1 cellular context compared by ENCODE assay signal in genomic region chr6:79078057-79078969, GRCh38.
TF ChIP-seq lines count a peak whose summit lies in the region.

Gene PHIP (minus strand): TSS chr6:79078254. CDS start chr6:79078068, 186 bp downstream.

TF ChIP-seq in K562, 482 proteins besides CTCF, POLR2A, EP300 and RAD21 (continued from another document and continues in another):
- TF ChIP-seq ARID3A (IDR thresholded peaks at IDR 0.05; ENCODE audit: borderline replicate concordance, low read depth, low read length) (no peak), ZNF431 (CRISPR knock-in tag; IDR thresholded peaks at IDR 0.05) (no peak), DDX20 (tag; IDR thresholded peaks at IDR 0.05; ENCODE audit: low read depth) (no peak), TARDBP (IDR thresholded peaks at IDR 0.05) (no peak), DEAF1 (CRISPR knock-in tag; IDR thresholded peaks at IDR 0.05) (no peak), ZHX1 (conservative IDR thresholded peaks at IDR 0.05; ENCODE audit: low read length) (no peak), HINFP (tag; conservative IDR thresholded peaks at IDR 0.05; ENCODE audit: low read depth) (no peak), GATAD2B (IDR thresholded peaks at IDR 0.05; ENCODE audit: borderline replicate concordance) (peak; percentile 55; the same call in 1 of the 2 replicates), PML (IDR thresholded peaks at IDR 0.05; ENCODE audit: low read length) (peak; percentile 26; the same call in 1 of the 2 replicates), ATF4 (CRISPR knock-in tag; IDR thresholded peaks at IDR 0.05) (no peak), HDAC6 (IDR thresholded peaks at IDR 0.05; ENCODE audit: low read depth, low read length) (no peak), ZNF146 (CRISPR knock-in tag; IDR thresholded peaks at IDR 0.05; ENCODE audit: unreplicated experiment) (no peak), ZKSCAN3 (CRISPR knock-in tag; IDR thresholded peaks at IDR 0.05) (no peak), MEF2D (tag; conservative IDR thresholded peaks at IDR 0.05; ENCODE audit: low read depth) (no peak), GABPA (tag; conservative IDR thresholded peaks at IDR 0.05; ENCODE audit: low read depth) (peak; percentile 36), FOSL1 (tag; conservative IDR thresholded peaks at IDR 0.05) (no peak), SETDB1 (IDR thresholded peaks at IDR 0.05; ENCODE audit: low read length) (no peak), TFE3 (CRISPR knock-in tag; IDR thresholded peaks at IDR 0.05) (no peak), HDAC3 (IDR thresholded peaks at IDR 0.05; ENCODE audit: borderline replicate concordance, partially characterized antibody) (no peak), PURB (CRISPR knock-in tag; IDR thresholded peaks at IDR 0.05; ENCODE audit: low read depth) (no peak), SIRT6 (IDR thresholded peaks at IDR 0.05; ENCODE audit: low read depth, low read length) (no peak), NKRF (IDR thresholded peaks at IDR 0.05; ENCODE audit: borderline replicate concordance) (peak; percentile 56; the same call in 1 of the 2 replicates), BHLHE40 (IDR thresholded peaks at IDR 0.05; ENCODE audit: low read length) (no peak), ATF6 (CRISPR knock-in tag; IDR thresholded peaks at IDR 0.05) (no peak), ZNF165 (CRISPR knock-in tag; IDR thresholded peaks at IDR 0.05; ENCODE audit: borderline replicate concordance) (no peak), PHF8 (IDR thresholded peaks at IDR 0.05; ENCODE audit: borderline replicate concordance, low read length) (peak; percentile 73), PHB (CRISPR knock-in tag; IDR thresholded peaks at IDR 0.05) (no peak), ZBTB26 (CRISPR knock-in tag; IDR thresholded peaks at IDR 0.05) (no peak), RBM34 (IDR thresholded peaks at IDR 0.05; ENCODE audit: borderline replicate concordance, insufficient read depth, low read length) (no peak), IRF9 (tag; IDR thresholded peaks at IDR 0.05) (no peak), AFF1 (IDR thresholded peaks at IDR 0.05; ENCODE audit: low read depth in 1 of 2, partially characterized antibody in 2 of 2) (no peak), ZNF77 (CRISPR knock-in tag; IDR thresholded peaks at IDR 0.05) (no peak), ETV1 (tag; conservative IDR thresholded peaks at IDR 0.05; ENCODE audit: low read depth) (peak; percentile 22; the same call in 1 of the 2 replicates), NUFIP1 (IDR thresholded peaks at IDR 0.05; ENCODE audit: partially characterized antibody) (no peak), ZNF232 (CRISPR knock-in tag; IDR thresholded peaks at IDR 0.05) (0 out of 2 replicates have a peak, but pooled peaks have one; percentile 35), RFX7 (CRISPR knock-in tag; IDR thresholded peaks at IDR 0.05) (no peak), NR1H2 (CRISPR knock-in tag; IDR thresholded peaks at IDR 0.05) (no peak)
